In the genomic region with DNA sequence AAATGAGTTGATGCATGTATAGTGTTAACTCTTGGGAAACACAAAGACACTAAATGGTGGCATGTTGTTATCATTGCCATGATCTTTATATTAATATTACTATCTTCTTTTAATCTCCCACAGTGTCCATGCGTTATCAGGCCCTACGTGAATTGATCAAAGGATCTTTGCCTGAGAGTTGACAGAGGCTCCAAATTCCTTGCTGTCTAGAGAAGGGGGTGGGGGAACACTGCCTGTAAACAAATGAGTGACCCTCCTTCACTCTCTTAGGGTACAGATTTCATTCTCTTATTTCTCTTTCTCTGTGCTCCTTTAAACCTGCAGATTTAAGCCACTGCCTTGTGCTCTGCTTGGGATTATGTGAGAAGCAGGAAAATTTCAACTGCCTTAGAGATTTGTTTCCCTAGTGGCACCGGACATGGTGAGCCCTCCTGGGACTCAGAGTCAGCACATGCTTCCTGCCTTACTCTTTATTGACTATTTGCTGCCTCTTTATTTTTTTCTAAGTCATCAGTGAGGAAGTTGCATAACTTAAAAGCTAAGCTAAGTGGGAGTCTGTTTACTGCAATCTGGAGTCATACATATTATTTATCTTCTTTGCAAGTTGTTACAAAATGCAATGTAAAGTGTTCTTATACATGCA, we compare ENCODE assay signal across 7 cellular contexts.
A peak's percentile ranks its signal among the peaks of the same experiment; 100 is the strongest.
DNase-seq lines count a peak whose midpoint lies in the region; ATAC-seq, FAIRE-seq and TF ChIP-seq lines count a peak whose summit lies in the region.

No MANE protein-coding gene starts in this region.

- H2BK12ac ChIP-seq in H9 (ENCODE audit: insufficient read length, low read depth, low read length), result no peak overlapping the region

- no peak overlapping the region for H3K18ac ChIP-seq in H9 (ENCODE audit: insufficient read length, low read depth, low read length)

- no peak overlapping the region for H3K9ac ChIP-seq in H9 (ENCODE audit: extremely low read depth, insufficient read length, low read length)
- peak overlapping the region; percentile 14; the same call in 1 of the 2 replicates for H3K9ac ChIP-seq in SK-N-SH
- peak overlapping the region; percentile 8 for H3K9ac ChIP-seq in smooth muscle cell (ENCODE audit: low read depth)

- no peak for TF ChIP-seq POLR2A in body of pancreas (IDR thresholded peaks at IDR 0.05)

- H2BK20ac ChIP-seq in H9 (ENCODE audit: low read depth, low read length, poor library complexity, severe bottlenecking), result no peak overlapping the region

- TF ChIP-seq EP300 in SK-N-SH (IDR thresholded peaks at IDR 0.05; ENCODE audit: borderline replicate concordance in 1 of 2, low read depth in 1 of 2, low read length in 1 of 2), result no peak

- no peak overlapping the region for H2BK15ac ChIP-seq in H9 (ENCODE audit: low read depth, low read length)

- no peak for DNase-seq in H9
- DNase-seq in SK-N-SH, result no peak
- DNase-seq in foreskin fibroblast, result peak; percentile 67 to 78
- no peak for DNase-seq in smooth muscle cell (lab: John Stamatoyannopoulos, UW; ENCODE audit: unreplicated experiment)
- no peak for DNase-seq in urothelium cell line (ENCODE audit: low spot score)
- no peak for DNase-seq in body of pancreas
- no peak for DNase-seq in GM10266 (ENCODE audit: extremely low spot score)

- no peak overlapping the region for H3K4ac ChIP-seq in H9 (ENCODE audit: low read depth, low read length)

- H3F3A ChIP-seq in SK-N-SH (replicated peaks; ENCODE audit: insufficient read depth) (peaks cover 8% of the 10 kb centered on the region), smooth muscle cell (ENCODE audit: low read depth) (peaks cover 27% of the 10 kb centered on the region)

- H3K4me3 Mint-ChIP-seq in H9, result no peak overlapping the region

- H3K4me3 ChIP-seq in SK-N-SH (ENCODE audit: low read depth in 2 of 2, low read length in 1 of 2) (no peak overlapping the region), foreskin fibroblast (ENCODE audit: low read depth in 1 of 2, low read length in 2 of 2) (no peak overlapping the region), smooth muscle cell (no peak overlapping the region), body of pancreas (no peak overlapping the region)

- intact Hi-C loops in body of pancreas (cut with DNase I), result no loop called here

- TF ChIP-seq CTCF in H9 (conservative IDR thresholded peaks at IDR 0.05), result no peak
- TF ChIP-seq CTCF in SK-N-SH (IDR thresholded peaks at IDR 0.05), result no peak
- no peak for TF ChIP-seq CTCF in foreskin fibroblast (IDR thresholded peaks at IDR 0.05; ENCODE audit: low read depth, low read length)
- no peak for TF ChIP-seq CTCF in smooth muscle cell (IDR thresholded peaks at IDR 0.05; ENCODE audit: borderline replicate concordance, insufficient read depth, poor library complexity, severe bottlenecking)
- TF ChIP-seq CTCF in body of pancreas (IDR thresholded peaks at IDR 0.05), result no peak
- no peak for TF ChIP-seq CTCF in GM10266 (IDR thresholded peaks at IDR 0.05; ENCODE audit: control insufficient read depth, insufficient read depth, low read depth, missing control alignments)

- no peak for ATAC-seq in body of pancreas

- H3K23ac ChIP-seq in H9 (ENCODE audit: insufficient read length, low read depth, low read length), result no peak overlapping the region

- no peaks in the 10 kb centered on the region for H3K9me3 ChIP-seq in H9 (ENCODE audit: control insufficient read depth, low read depth, low read length)
- no peaks in the 10 kb centered on the region for H3K9me3 ChIP-seq in SK-N-SH
- no peaks in the 10 kb centered on the region for H3K9me3 ChIP-seq in smooth muscle cell (replicated peaks; ENCODE audit: low read depth)
- no peaks in the 10 kb centered on the region for H3K9me3 ChIP-seq in body of pancreas

- TF ChIP-seq RAD21 in SK-N-SH (IDR thresholded peaks at IDR 0.05; ENCODE audit: low read length), result no peak

- no peak overlapping the region for H2BK5ac ChIP-seq in H9 (ENCODE audit: insufficient read length, low read length)

- peaks cover 0 to 6% of the 10 kb centered on the region in 2 experiments for H3K36me3 ChIP-seq in SK-N-SH (replicated peaks in 1 of 2; ENCODE audit: control insufficient read depth in 1 of 2, insufficient read depth in 2 of 2, low read length in 1 of 2)
- H3K36me3 ChIP-seq in smooth muscle cell (ENCODE audit: low read depth), result no peaks in the 10 kb centered on the region
- no peaks in the 10 kb centered on the region for H3K36me3 ChIP-seq in body of pancreas (replicated peaks in 1 of 2; ENCODE audit: insufficient read depth in 1 of 2, low read depth in 2 of 2)

- H3K79me2 ChIP-seq in H9 (ENCODE audit: insufficient read depth, low read length) (no peaks in the 10 kb centered on the region; the same call in 1 of the 2 replicates), SK-N-SH (ENCODE audit: insufficient read depth) (peaks cover 85% of the 10 kb centered on the region), smooth muscle cell (ENCODE audit: low read depth) (peaks cover 88% of the 10 kb centered on the region)

- no peak overlapping the region for H3K14ac ChIP-seq in H9 (ENCODE audit: insufficient read depth, low read length)

- H3T11ph ChIP-seq in H9 (ENCODE audit: low read length), result no peak overlapping the region

- no peak overlapping the region for H2BK120ac ChIP-seq in H9 (ENCODE audit: low read depth, low read length, poor library complexity, severe bottlenecking)

- peak overlapping the region; percentile 1 to 46 (median 46); a peak in 5 of 7 replicates for H3K27ac Mint-ChIP-seq in H9

- H3K27me3 Mint-ChIP-seq in H9 (ENCODE audit: low read depth), result no peaks in the 10 kb centered on the region

- no peak overlapping the region for H3K56ac ChIP-seq in H9 (ENCODE audit: insufficient read length, low read depth, low read length)

- H4K8ac ChIP-seq in H9 (replicated peaks; ENCODE audit: insufficient read length, low read depth, low read length), result no peak overlapping the region

- no peak for FAIRE-seq in urothelium cell line (lab: Jason Lieb, UNC)

- no peaks in the 10 kb centered on the region for H3K23me2 ChIP-seq in H9 (ENCODE audit: insufficient read length, low read depth, low read length, poor library complexity, severe bottlenecking)

- H3K4me1 Mint-ChIP-seq in H9, result peaks cover 10 to 19% of the 10 kb centered on the region in 2 experiments

- H3K4me2 ChIP-seq in H9 (ENCODE audit: insufficient read depth, insufficient read length, low read length) (no peak overlapping the region), SK-N-SH (no peak overlapping the region), smooth muscle cell (peak overlapping the region; percentile 63)

- peak overlapping the region; percentile 45 for H2AFZ ChIP-seq in H9 (ENCODE audit: low read length)
- no peak overlapping the region for H2AFZ ChIP-seq in SK-N-SH (ENCODE audit: low read depth)
- no peak overlapping the region for H2AFZ ChIP-seq in smooth muscle cell (ENCODE audit: low read depth)

- no CpG with 5 or more reads among the region's 3 CpGs for WGBS in H9 (ENCODE audit: extremely low coverage, insufficient read length, low lambda C conversion rate)
- 67% methylated on average over 3 of the region's 3 CpGs for WGBS in SK-N-SH (ENCODE audit: low lambda C conversion rate)
- WGBS in smooth muscle cell (ENCODE audit: low lambda C conversion rate), result 8% methylated on average over 3 of the region's 3 CpGs
- WGBS in body of pancreas, 2 donors, result 16 to 21% methylated on average over 3 of the region's 3 CpGs

- no peak overlapping the region for H4K5ac ChIP-seq in H9 (ENCODE audit: insufficient read length, low read depth, low read length)

- H3K36me3 Mint-ChIP-seq in H9 (ENCODE audit: insufficient read depth in 1 of 3, low read depth in 3 of 3), result no peaks in the 10 kb centered on the region

- H4K20me1 ChIP-seq in H9 (ENCODE audit: control insufficient read depth, insufficient read depth, insufficient read length) (no peaks in the 10 kb centered on the region), SK-N-SH (ENCODE audit: insufficient read depth) (no peaks in the 10 kb centered on the region), smooth muscle cell (ENCODE audit: low read depth) (no peaks in the 10 kb centered on the region)

- H3K9me3 Mint-ChIP-seq in H9, result no peaks in the 10 kb centered on the region

- no peaks in the 10 kb centered on the region for H3K79me1 ChIP-seq in H9 (ENCODE audit: insufficient read depth, low read depth, low read length, poor library complexity, severe bottlenecking)

- H3K27ac ChIP-seq in H9 (ENCODE audit: insufficient read length, low read depth, low read length) (no peak overlapping the region), SK-N-SH (ENCODE audit: low read depth in 2 of 2, low read length in 1 of 2) (peak overlapping the region in 1 of 2 experiments; percentile 33; a peak in 1 of 4 replicates), smooth muscle cell (ENCODE audit: low read depth) (peak overlapping the region; percentile 79), body of pancreas (peak overlapping the region in 1 of 4 donors; percentile 8)

- H3K27me3 ChIP-seq in H9 (ENCODE audit: insufficient read depth, low read length) (no peaks in the 10 kb centered on the region), SK-N-SH (ENCODE audit: insufficient read depth) (no peaks in the 10 kb centered on the region), smooth muscle cell (ENCODE audit: low read depth) (no peaks in the 10 kb centered on the region), body of pancreas (no peaks in the 10 kb centered on the region)

- CTCF ChIA-PET in SK-N-SH (lab: Yijun Ruan, JAX), result no interaction called here

- H4K91ac ChIP-seq in H9 (ENCODE audit: insufficient read length, low read depth, low read length), result no peak overlapping the region

- no peaks in the 10 kb centered on the region for H3K9me2 ChIP-seq in SK-N-SH

- peaks cover 7% of the 10 kb centered on the region; the same call in 1 of the 2 replicates for H3K4me1 ChIP-seq in H9 (ENCODE audit: insufficient read depth, low read length)
- peaks cover 10 to 48% of the 10 kb centered on the region in 2 experiments for H3K4me1 ChIP-seq in SK-N-SH (ENCODE audit: control insufficient read depth in 1 of 2, insufficient read depth in 2 of 2, low read depth in 1 of 2, low read length in 1 of 2)
- H3K4me1 ChIP-seq in smooth muscle cell (ENCODE audit: low read depth), result peaks cover 35% of the 10 kb centered on the region
- H3K4me1 ChIP-seq in body of pancreas, result peaks cover 18% of the 10 kb centered on the region

- no peak overlapping the region for H2AK5ac ChIP-seq in H9 (ENCODE audit: insufficient read length, low read length)

- POLR2A ChIA-PET in SK-N-SH (lab: Yijun Ruan, JAX), result no interaction called here

TF ChIP-seq in SK-N-SH, 30 proteins besides CTCF, POLR2A, EP300 and RAD21 (continues in another document):
- TF ChIP-seq JUND (IDR thresholded peaks at IDR 0.05), result no peak

Comparison
In these comparisons a context has a peak if more than half of its experiments do, and no peak if none do; other contexts are left out.
1. DNase-seq: peak in foreskin fibroblast (2 of 2); none in H9 (single experiment), SK-N-SH (single experiment), smooth muscle cell (single experiment), urothelium cell line (single experiment), body of pancreas (0 of 4) and GM10266 (single experiment).